ENCODE assay signal across 21 cellular contexts in the genomic region with DNA sequence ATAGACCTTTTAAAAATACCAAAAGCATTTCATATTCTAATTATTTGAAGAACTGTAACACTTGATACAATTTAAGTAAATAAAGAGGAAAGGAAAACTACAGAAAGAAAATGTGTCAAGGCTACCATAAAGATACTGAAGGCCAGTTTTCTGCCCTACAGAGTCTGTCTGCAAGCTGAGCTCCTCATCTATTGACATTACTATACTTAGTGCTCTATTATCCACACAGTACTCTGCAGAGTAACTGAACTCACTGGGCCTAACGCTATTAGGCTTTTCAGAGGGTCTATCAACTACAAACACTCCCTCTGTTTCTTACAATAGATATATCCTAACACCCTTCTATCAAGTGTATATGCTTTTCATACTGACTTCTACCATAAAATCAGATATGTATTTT. TPM values are rescaled to one million over a fixed set of nuclear protein-coding genes. Genes with fewer than 3 reads are reported as not detected.
DNase-seq lines count a peak whose midpoint lies in the region; ATAC-seq, FAIRE-seq and TF ChIP-seq lines count a peak whose summit lies in the region.
"Had no signal": no experiment of that assay in that cellular context is flagged by ENCODE, and none has a peak within 500 bp of the region (broad histone marks: within the 10 kb centered on the region; RNA-seq: fewer than 3 reads in every experiment).

No MANE protein-coding gene starts in this region.

- intact Hi-C loops in heart left ventricle (cut with DNase I) (loop anchor here in 1 of 10 donors (10.0 kb wide), 1 partner anchor 57 kb away; the partner anchor contains the start of gene SUSD1), left lung (cut with DNase I) (no loop called here), pancreas (cut with DNase I) (no loop called here)
- intact Hi-C loops in activated CD4-positive, alpha-beta T cell treated with anti-CD3 and anti-CD28 coated beads for 36 hours (cut with DNase I, micrococcal nuclease): no loop called here

- peak overlapping the region; percentile 90 for H3K27ac Mint-ChIP-seq in T-helper 17 cell
- H3K27ac Mint-ChIP-seq in activated CD4-positive, alpha-beta T cell treated with anti-CD3 and anti-CD28 coated beads for 36 hours: no peak overlapping the region
- H3K27ac Mint-ChIP-seq in glutamatergic neuron (ENCODE audit: unreplicated experiment): no peak overlapping the region
- H3K27ac Mint-ChIP-seq: H9 had no signal

- H3K4me1 ChIP-seq in cardiac muscle cell (ENCODE audit: low read depth) (peaks cover 6% of the 10 kb centered on the region), heart left ventricle (peaks cover 0 to 5% (median 0%) of the 10 kb centered on the region in 12 donors), left lung (peaks cover 0 to 2% of the 10 kb centered on the region in 2 donors), pancreas (peaks cover 0 to 18% (median 17%) of the 10 kb centered on the region in 3 donors)
- H3K4me1 ChIP-seq: BLaER1 treated with 17β-estradiol and CSF1 and Interleukin-3, amounts not matched to agents 10 nM and 100 nM had no signal

- TF ChIP-seq POLR2A in heart left ventricle (IDR thresholded peaks at IDR 0.05): no peak

- CTCF ChIA-PET in activated CD4-positive, alpha-beta T cell treated with anti-CD3 and anti-CD28 coated beads for 36 hours (lab: Charles Lee): interaction anchor here (1.0 kb wide), 1 partner anchor 17 kb away, joined by 4 read pairs; no protein-coding TSS in a partner anchor

- TF ChIP-seq CTCF in cardiac muscle cell (IDR thresholded peaks at IDR 0.05; ENCODE audit: low read depth, low read length) (no peak), heart left ventricle (IDR thresholded peaks at IDR 0.05) (no peak), left lung (IDR thresholded peaks at IDR 0.05) (no peak), pancreas (IDR thresholded peaks at IDR 0.05) (no peak), glutamatergic neuron (IDR thresholded peaks at IDR 0.05; ENCODE audit: partially characterized antibody, unreplicated experiment) (no peak)

- 73 to 88% (median 85%) methylated on average over 1 of the region's 1 CpG for WGBS in heart left ventricle, 4 donors
- whole genome bisulfite sequencing in pancreas, 2 donors: 32 to 38% methylated on average over 1 of the region's 1 CpG

- H3K27me3 ChIP-seq in cardiac muscle cell (no peaks in the 10 kb centered on the region), heart left ventricle (no peaks in the 10 kb centered on the region), left lung (no peaks in the 10 kb centered on the region), pancreas (no peaks in the 10 kb centered on the region)
- H3K27me3 ChIP-seq: BLaER1 treated with 17β-estradiol and CSF1 and Interleukin-3, amounts not matched to agents 10 nM and 100 nM had no signal

- H3K27me3 Mint-ChIP-seq in T-helper 17 cell: no peaks in the 10 kb centered on the region
- H3K27me3 Mint-ChIP-seq in activated CD4-positive, alpha-beta T cell treated with anti-CD3 and anti-CD28 coated beads for 36 hours: no peaks in the 10 kb centered on the region
- no peaks in the 10 kb centered on the region for H3K27me3 Mint-ChIP-seq in glutamatergic neuron (ENCODE audit: unreplicated experiment)
- H3K27me3 Mint-ChIP-seq: CD8-positive, alpha-beta memory T cell had no signal

- H3K4me3 ChIP-seq in cardiac muscle cell (no peak overlapping the region), heart left ventricle (no peak overlapping the region), left lung (no peak overlapping the region), pancreas (no peak overlapping the region)
- H3K4me3 ChIP-seq: BLaER1 treated with 17β-estradiol and CSF1 and Interleukin-3, amounts not matched to agents 10 nM and 100 nM had no signal

- H3K4me1 Mint-ChIP-seq in T-helper 17 cell (peaks cover 19% of the 10 kb centered on the region), glutamatergic neuron (ENCODE audit: low read depth, unreplicated experiment) (no peaks in the 10 kb centered on the region)
- H3K4me1 Mint-ChIP-seq in activated CD4-positive, alpha-beta T cell treated with anti-CD3 and anti-CD28 coated beads for 36 hours: peaks cover 3% of the 10 kb centered on the region
- H3K4me1 Mint-ChIP-seq: H9 had no signal

- POLR2A ChIA-PET in activated CD4-positive, alpha-beta T cell treated with anti-CD3 and anti-CD28 coated beads for 36 hours (lab: Charles Lee): no interaction called here

- ATAC-seq in heart left ventricle (no peak), T-helper 17 cell (no peak), left lung (peak; percentile 27), pancreas (peak; percentile 53 to 86 (median 74)), GM19397 (IDR thresholded peaks at IDR 0.05; ENCODE audit: unreplicated experiment) (no peak)
- ATAC-seq in activated CD4-positive, alpha-beta T cell treated with anti-CD3 and anti-CD28 coated beads for 36 hours: no peak

- H3K9me3 ChIP-seq in cardiac muscle cell (ENCODE audit: low read depth): no peaks in the 10 kb centered on the region
- H3K9me3 ChIP-seq in heart left ventricle: no peaks in the 10 kb centered on the region
- no peaks in the 10 kb centered on the region for H3K9me3 ChIP-seq in T-helper 17 cell (ENCODE audit: control insufficient read depth, low read length, poor library complexity, severe bottlenecking)
- H3K9me3 ChIP-seq in left lung: no peaks in the 10 kb centered on the region
- peaks cover 0 to 3% (median 0%) of the 10 kb centered on the region in 4 donors for H3K9me3 ChIP-seq in pancreas
- H3K9me3 ChIP-seq: BLaER1 treated with 17β-estradiol and CSF1 and Interleukin-3, amounts not matched to agents 10 nM and 100 nM had no signal

- peak overlapping the region; percentile 39 for H3K27ac ChIP-seq in cardiac muscle cell
- H3K27ac ChIP-seq in heart left ventricle: no peak overlapping the region
- no peak overlapping the region for H3K27ac ChIP-seq in left lung
- H3K27ac ChIP-seq in pancreas: no peak overlapping the region
- H3K27ac ChIP-seq: BLaER1 treated with 17β-estradiol and CSF1 and Interleukin-3, amounts not matched to agents 10 nM and 100 nM had no signal

- H3K9me3 Mint-ChIP-seq in activated CD4-positive, alpha-beta T cell treated with anti-CD3 and anti-CD28 coated beads for 36 hours (ENCODE audit: low read depth): no peaks in the 10 kb centered on the region
- H3K9me3 Mint-ChIP-seq in glutamatergic neuron (ENCODE audit: unreplicated experiment): no peaks in the 10 kb centered on the region
- H3K9me3 Mint-ChIP-seq: CD8-positive, alpha-beta memory T cell; H9 had no signal

- H3K4me3 Mint-ChIP-seq in T-helper 17 cell: no peak overlapping the region
- no peak overlapping the region for H3K4me3 Mint-ChIP-seq in activated CD4-positive, alpha-beta T cell treated with anti-CD3 and anti-CD28 coated beads for 36 hours
- no peak overlapping the region for H3K4me3 Mint-ChIP-seq in glutamatergic neuron (ENCODE audit: unreplicated experiment)
- H3K4me3 Mint-ChIP-seq: CD8-positive, alpha-beta memory T cell; H9 had no signal

- H3K36me3 Mint-ChIP-seq in T-helper 17 cell (ENCODE audit: low read depth) (peaks cover 12% of the 10 kb centered on the region), glutamatergic neuron (ENCODE audit: unreplicated experiment) (no peaks in the 10 kb centered on the region)
- peaks cover 28% of the 10 kb centered on the region for H3K36me3 Mint-ChIP-seq in activated CD4-positive, alpha-beta T cell treated with anti-CD3 and anti-CD28 coated beads for 36 hours (ENCODE audit: low read depth)

- H3K36me3 ChIP-seq in cardiac muscle cell: peaks cover 8% of the 10 kb centered on the region
- H3K36me3 ChIP-seq in heart left ventricle: peaks cover 0 to 47% (median 38%) of the 10 kb centered on the region in 9 donors
- peaks cover 0 to 21% of the 10 kb centered on the region in 2 donors for H3K36me3 ChIP-seq in left lung
- H3K36me3 ChIP-seq in pancreas: peaks cover 0 to 6% (median under 1%) of the 10 kb centered on the region in 3 donors

- no peak for FAIRE-seq in pancreas (lab: Jason Lieb, UNC)
- FAIRE-seq: GM12891, H1, HTR-8/SVneo had no signal

- DNase-seq in cardiac muscle cell (ENCODE audit: low read depth in 1 of 2, low spot score in 1 of 2) (no peak), heart left ventricle (no peak), T-helper 17 cell (no peak), left lung (no peak), pancreas (no peak), glutamatergic neuron (no peak)
- no peak for DNase-seq in activated CD4-positive, alpha-beta T cell treated with anti-CD3 and anti-CD28 coated beads for 36 hours
- DNase-seq: 8988T; CD8-positive, alpha-beta memory T cell; COR-L47; DMS 273 treated with DMSO at 0.1 percent for 48 hours; DMS53; DND-41; EL; H9; IMR-90 had no signal

RNA-seq across cellular contexts. Expression of gene SUSD1, which starts 57.1 kb away (rescaled TPM):
- total RNA-seq in cardiac muscle cell: 13.2 and 15.2 TPM in 2 replicates
- 6.2 and 9.7 TPM in 2 replicates for polyA plus RNA-seq in cardiac muscle cell
- total RNA-seq in heart left ventricle: 10 to 100 TPM in 1 of 9 donors, 1 to 10 TPM in 8; 3.1 to 22.7 (median 6.4) TPM
- polyA plus RNA-seq in heart left ventricle: 1 to 10 TPM; 1.0 to 3.6 TPM
- 10 to 100 TPM; 11.8 to 23.7 TPM for total RNA-seq in T-helper 17 cell
- total RNA-seq in left lung: 10 to 100 TPM; 31.3 to 32.9 TPM
- 10 to 100 TPM in 2 of 6 donors, 1 to 10 TPM in 4; 2.8 to 14.8 (median 4.4) TPM for total RNA-seq in pancreas
- polyA plus RNA-seq in pancreas: 1 to 10 TPM; 2.6 to 6.3 TPM
- 1 to 10 TPM; 2.5 TPM for total RNA-seq in activated CD4-positive, alpha-beta T cell treated with anti-CD3 and anti-CD28 coated beads for 36 hours
- total RNA-seq in glutamatergic neuron (ENCODE audit: unreplicated experiment): 19.9 TPM

Comparison
In these comparisons a context has a peak if more than half of its experiments do, and no peak if none do; other contexts are left out.
1. ATAC-seq: peak in left lung (single experiment) and pancreas (4 of 4); none in heart left ventricle (0 of 4), T-helper 17 cell (single experiment), GM19397 (single experiment) and activated CD4-positive, alpha-beta T cell treated with anti-CD3 and anti-CD28 coated beads for 36 hours (single experiment).